Comparison of ENCODE assay signal across 17 cellular contexts in the genomic region with DNA sequence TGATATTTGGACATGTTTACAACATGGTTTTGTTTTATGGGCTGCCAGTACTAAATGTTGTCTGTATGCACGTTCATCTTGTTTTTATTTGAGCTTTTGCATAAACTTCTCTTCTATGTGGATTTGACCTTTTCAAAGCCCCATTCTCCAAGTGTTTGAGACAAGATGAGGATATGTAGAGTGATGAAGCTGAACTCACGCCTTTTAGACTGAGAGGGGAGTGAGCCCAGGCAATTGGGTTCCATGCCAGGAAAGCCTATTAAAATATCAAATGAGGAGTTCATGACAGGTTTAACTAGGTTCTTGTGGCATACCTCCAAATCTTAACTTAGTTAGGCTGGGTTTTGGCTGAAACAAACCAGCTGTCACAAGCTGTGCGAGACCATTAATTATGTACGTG.
"Had no signal": no experiment of that assay in that cellular context is flagged by ENCODE, and none has a peak within 500 bp of the region (broad histone marks: within the 10 kb centered on the region; RNA-seq: fewer than 3 reads in every experiment).

No MANE protein-coding gene starts in this region.

- H3K27me3 ChIP-seq: tibial nerve had no signal

- ATAC-seq: effector memory CD8-positive, alpha-beta T cell; natural killer cell treated with Interleukin-12 subunit alpha and Interleukin-12 subunit beta and Interleukin-15 and Interleukin-18, amount 100 ng/mL, for 72 hours; right cardiac atrium had no signal

- H3K9me3 ChIP-seq: tibial nerve had no signal

- H3K27ac ChIP-seq: epithelial cell of prostate, skin epidermis, tibial nerve had no signal

- H3K4me3 ChIP-seq: skin epidermis, tibial nerve had no signal

- H3K36me3 ChIP-seq: tibial nerve had no signal

- DNase-seq: activated CD4-positive, CD25-positive, alpha-beta regulatory T cell; activated naive CD4-positive, alpha-beta T cell treated with anti-CD3 and anti-CD28 coated beads, Interleukin-2, amount 10 ng/mL, durations not matched to agents 7 days and 5 days; dermis blood vessel endothelial cell; effector memory CD8-positive, alpha-beta T cell; hypothalamus; kidney; nucleus accumbens; right cardiac atrium; stimulated activated CD4-positive, alpha-beta T cell treated with anti-CD3 and anti-CD28 coated beads, Interleukin-4, amount 100 ng/mL, for 4 hours; stimulated activated CD8-positive, alpha-beta memory T cell treated with anti-CD3 and anti-CD28 coated beads, Interleukin-4, amount 100 ng/mL, for 48 hours; stimulated activated naive CD4-positive, alpha-beta T cell treated with Interleukin-2 at 50 U/mL for 16 hours; substantia nigra; SW 1271 had no signal
